27 cellular contexts compared by ENCODE assay signal in the genomic region with DNA sequence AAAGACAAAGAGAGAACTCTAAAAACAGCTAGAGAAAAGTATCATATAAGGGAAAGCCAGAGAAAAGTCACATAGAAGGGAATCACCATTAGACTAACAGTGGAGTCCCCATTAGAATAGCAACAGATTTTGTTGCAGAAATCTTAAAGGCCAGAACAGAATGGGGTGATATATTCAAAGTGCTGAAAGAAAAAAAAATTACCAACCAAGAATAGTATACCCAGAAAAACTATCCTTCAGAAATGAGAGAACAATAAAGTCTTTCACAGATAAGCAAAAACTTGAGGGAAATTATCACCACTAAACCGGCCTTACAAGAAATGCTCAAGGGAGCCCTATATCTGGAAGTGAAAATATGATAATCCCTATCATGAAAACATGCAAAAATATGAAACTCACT.
"Had no signal": no experiment of that assay in that cellular context is flagged by ENCODE, and none has a peak within 500 bp of the region (broad histone marks: within the 10 kb centered on the region; RNA-seq: fewer than 3 reads in every experiment).

No MANE protein-coding gene starts in this region.

- H3K27ac ChIP-seq: stomach, suprapubic skin, testis, thoracic aorta, thyroid gland, tibial artery, tibial nerve, transverse colon, upper lobe of left lung, upper lobe of right lung, uterus, vagina had no signal

- ATAC-seq: stimulated activated effector memory CD8-positive, alpha-beta T cell treated with anti-CD3 and anti-CD28 coated beads, Interleukin-12 subunit alpha, Interleukin-12 subunit beta, amount 100 ng/mL, for 72 hours; stimulated activated memory B cell treated with anti-CD40 and anti-IgM and Interleukin-4, amounts not matched to agents 10 μg/mL and 1 μg/mL and 100 μg/mL, for 72 hours; stimulated activated naive B cell treated with anti-CD40 and anti-IgM and Interleukin-4, amounts not matched to agents 10 μg/mL and 1 μg/mL and 100 μg/mL, for 72 hours; stimulated activated naive CD8-positive, alpha-beta T cell treated with anti-CD3 and anti-CD28 coated beads, Interleukin-15, amount 100 ng/mL, for 72 hours; stimulated activated naive CD8-positive, alpha-beta T cell treated with anti-CD3 and anti-CD28 coated beads, Interleukin-15, Interleukin-2, amounts not matched to agents 100 U/mL and 50 U/mL, for 24 hours; upper lobe of right lung had no signal

- H3K4me1 ChIP-seq: stomach, suprapubic skin, testis, thyroid gland, tibial artery, tibial nerve, transverse colon, upper lobe of left lung, upper lobe of right lung, uterus, vagina had no signal

- H3K4me3 ChIP-seq: stomach, suprapubic skin, testis, thoracic aorta, thyroid gland, tibial artery, tibial nerve, transverse colon, upper lobe of left lung, upper lobe of right lung, uterus, vagina had no signal

- H3K9me3 ChIP-seq: testis, thyroid gland, uterus had no signal

- FAIRE-seq: urothelium cell line had no signal

- DNase-seq: stimulated activated CD4-positive, alpha-beta T cell treated with anti-CD3 and anti-CD28 coated beads, Interleukin-2, amount 100 ng/mL, for 48 hours; stimulated activated CD4-positive, alpha-beta T cell treated with anti-CD3 and anti-CD28 coated beads, Interleukin-4, amount 100 ng/mL, for 1 hour; stimulated activated CD4-positive, alpha-beta T cell treated with anti-CD3 and anti-CD28 coated beads, Interleukin-4, amount 100 ng/mL, for 24 hours; stimulated activated CD4-positive, alpha-beta T cell treated with anti-CD3 and anti-CD28 coated beads, Interleukin-4, amount 100 ng/mL, for 4 hours; stimulated activated CD8-positive, alpha-beta memory T cell treated with anti-CD3 and anti-CD28 coated beads, Interleukin-4, amount 100 ng/mL, for 48 hours; stimulated activated naive B cell treated with anti-CD40 and anti-IgM and Interleukin-4, amounts not matched to agents 10 μg/mL and 1 μg/mL and 100 μg/mL, for 72 hours; stimulated activated naive CD4-positive, alpha-beta T cell; stimulated activated naive CD4-positive, alpha-beta T cell treated with Interleukin-2 at 50 U/mL for 16 hours; stimulated activated naive CD8-positive, alpha-beta T cell treated with anti-CD3 and anti-CD28 coated beads, Interleukin-15, amount 100 ng/mL, for 72 hours; stimulated activated naive CD8-positive, alpha-beta T cell treated with anti-CD3 and anti-CD28 coated beads, Interleukin-15, Interleukin-2, amounts not matched to agents 100 U/mL and 50 U/mL, for 24 hours; stomach; substantia nigra; testis; thyroid gland; tibial artery; transverse colon; trophoblast cell; upper lobe of left lung; upper lobe of right lung; uterus had no signal

- H3K36me3 ChIP-seq: stomach, suprapubic skin, thoracic aorta, thyroid gland, tibial artery, tibial nerve, transverse colon, upper lobe of left lung, upper lobe of right lung, uterus, vagina had no signal
